ENCODE assay signal across 8 cellular contexts in the genomic region with DNA sequence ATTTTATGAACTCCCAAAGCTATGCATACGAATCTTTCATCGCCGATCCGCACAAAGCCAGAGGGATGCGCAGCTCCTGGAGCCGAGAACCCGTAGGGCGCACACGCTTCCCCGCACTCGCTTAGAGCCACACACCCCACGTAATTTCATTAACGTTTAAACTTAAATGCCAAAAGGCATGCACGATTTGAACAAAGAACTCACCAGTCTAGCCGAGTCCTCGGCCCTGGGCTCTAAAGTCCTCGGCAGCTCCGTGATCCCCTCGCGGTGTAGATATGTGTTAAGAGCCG.
DNase-seq lines count a peak whose midpoint lies in the region; ATAC-seq and TF ChIP-seq lines count a peak whose summit lies in the region.
"Had no signal": no experiment of that assay in that cellular context is flagged by ENCODE, and none has a peak within 500 bp of the region (broad histone marks: within the 10 kb centered on the region; RNA-seq: fewer than 3 reads in every experiment).

No MANE protein-coding gene starts in this region.

- CTCF ChIA-PET in HEK293T (lab: Yijun Ruan, JAX) = interaction anchor here (0.6 to 2.1 kb wide), 6 partner anchors 8 to 1439 kb away, joined by 3 to 4 read pairs (median 3); no protein-coding TSS in a partner anchor

- peaks cover 22% of the 10 kb centered on the region for H3K4me1 Mint-ChIP-seq in activated naive CD8-positive, alpha-beta T cell (ENCODE audit: low read depth)
- H3K4me1 Mint-ChIP-seq: memory B cell had no signal

- peak overlapping the region; percentile 47 to 95 (median 89) for H3K27ac ChIP-seq in skin epidermis

- peaks cover 13% of the 10 kb centered on the region for H3K27me3 ChIP-seq in iPS-15b (ENCODE audit: control insufficient read depth, insufficient read depth, low read length)

- H3K36me3 Mint-ChIP-seq in activated naive CD8-positive, alpha-beta T cell = peaks cover 2% of the 10 kb centered on the region
- H3K36me3 Mint-ChIP-seq: memory B cell had no signal

- peaks cover 12% of the 10 kb centered on the region for H3K4me1 ChIP-seq in iPS-15b (ENCODE audit: control insufficient read depth, insufficient read depth, low read length)

- H3K4me3 ChIP-seq in iPS-15b (ENCODE audit: low read depth, low read length) (peak overlapping the region; percentile 94), skin epidermis (peak overlapping the region; percentile 49 to 79 (median 68))

- H3K4me3 Mint-ChIP-seq in activated naive CD8-positive, alpha-beta T cell = peak overlapping the region; percentile 63
- H3K4me3 Mint-ChIP-seq: memory B cell had no signal

- H3K27me3 Mint-ChIP-seq in activated naive CD8-positive, alpha-beta T cell = peaks cover 37% of the 10 kb centered on the region

- ATAC-seq in HG02610 (IDR thresholded peaks at IDR 0.05; ENCODE audit: unreplicated experiment) (no peak), GM18907 (IDR thresholded peaks at IDR 0.05; ENCODE audit: unreplicated experiment) (no peak)

- peak overlapping the region; percentile 87 for H3K9ac ChIP-seq in iPS-15b (ENCODE audit: low read depth, low read length)

- no peaks in the 10 kb centered on the region for H3K9me3 Mint-ChIP-seq in activated naive CD8-positive, alpha-beta T cell (ENCODE audit: low read depth)
- H3K9me3 Mint-ChIP-seq: memory B cell had no signal

- H3K9me3 ChIP-seq in iPS-15b (ENCODE audit: control insufficient read depth, insufficient read depth, low read length) = no peaks in the 10 kb centered on the region

- POLR2A ChIA-PET in HEK293T (lab: Yijun Ruan, JAX) = interaction anchor here (0.9 to 1.5 kb wide), 4 partner anchors 12 to 104 kb away, joined by 3 read pairs; no protein-coding TSS in a partner anchor

- H3K27ac Mint-ChIP-seq in activated naive CD8-positive, alpha-beta T cell = no peak overlapping the region
- H3K27ac Mint-ChIP-seq: memory B cell had no signal

- H3K36me3 ChIP-seq in iPS-15b (ENCODE audit: control insufficient read depth, insufficient read depth, low read length) = no peaks in the 10 kb centered on the region

- DNase-seq in HEK293T (ENCODE audit: extremely low spot score) = peak; percentile 5
- no peak for DNase-seq in iPS-NIHi11 (ENCODE audit: low spot score)

TF ChIP-seq in HEK293T, 16 proteins besides CTCF, POLR2A, EP300 and RAD21:
- TF ChIP-seq ELF4 (IDR thresholded peaks at IDR 0.05) = no peak
